16 cellular contexts compared by ENCODE assay signal in the genomic region with DNA sequence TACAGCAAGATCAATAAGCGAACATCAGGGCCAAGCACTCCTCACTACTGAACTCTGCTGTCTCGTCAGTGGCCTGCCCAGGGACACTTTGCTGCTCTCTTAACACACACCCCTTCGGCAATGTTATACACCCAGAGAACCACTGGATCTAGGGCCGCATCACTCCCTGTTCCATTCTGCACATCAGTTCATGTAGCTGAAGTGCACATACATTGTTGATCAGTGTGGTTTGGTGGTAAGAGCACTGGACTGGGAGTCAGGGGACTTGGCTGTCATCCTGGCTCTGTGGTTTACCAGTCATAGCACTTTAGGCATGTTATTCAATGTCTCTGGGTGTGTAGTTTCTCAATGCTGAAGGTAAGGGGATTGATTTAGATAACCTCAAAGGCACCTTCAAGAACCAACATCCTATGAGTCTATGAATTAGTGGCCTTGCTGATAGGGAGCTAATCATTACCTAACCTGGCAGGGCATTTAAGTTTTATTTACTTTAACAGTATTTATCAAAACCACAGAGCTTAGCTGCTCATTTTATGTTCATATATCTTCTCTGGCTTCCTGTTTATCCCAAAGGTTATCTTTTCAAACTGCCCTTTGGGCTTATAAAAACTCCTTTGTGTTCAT. TPM values are rescaled to one million over a fixed set of nuclear protein-coding genes. Genes with fewer than 3 reads are reported as not detected.
DNase-seq lines count a peak whose midpoint lies in the region; ATAC-seq, FAIRE-seq and TF ChIP-seq lines count a peak whose summit lies in the region.
"Had no signal": no experiment of that assay in that cellular context is flagged by ENCODE, and none has a peak within 500 bp of the region (broad histone marks: within the 10 kb centered on the region; RNA-seq: fewer than 3 reads in every experiment).

No MANE protein-coding gene starts in this region.

- RAD21 ChIA-PET in HCT116 (lab: Charles Lee; ENCODE audit: low non-redundant PET in 1 of 2, low total read pairs in 2 of 2, uncharacterized antibody in 2 of 2, unreplicated experiment in 2 of 2) = interaction anchor here in 1 of 2 experiments (0.8 kb wide), 1 partner anchor 62 kb away, joined by 3 read pairs; no protein-coding TSS in a partner anchor

- no peaks in the 10 kb centered on the region for H3K27me3 ChIP-seq in CD4-positive, CD25-positive, alpha-beta regulatory T cell (ENCODE audit: control insufficient read depth, insufficient read depth, low read length)
- H3K27me3 ChIP-seq in HCT116 (ENCODE audit: insufficient read depth, low read length) = no peaks in the 10 kb centered on the region
- no peaks in the 10 kb centered on the region for H3K27me3 ChIP-seq in H9 (ENCODE audit: insufficient read depth, low read length)
- H3K27me3 ChIP-seq: ovary had no signal

- no peak overlapping the region for H3K18ac ChIP-seq in H9 (ENCODE audit: insufficient read length, low read depth, low read length)

- H3K9me2 ChIP-seq in HCT116 (ENCODE audit: insufficient read depth) = no peaks in the 10 kb centered on the region

- no peak for TF ChIP-seq CTCF in HCT116 (IDR thresholded peaks at IDR 0.05 in 2 of 3, conservative IDR thresholded peaks at IDR 0.05 in 1 of 3; ENCODE audit: borderline replicate concordance in 1 of 3, insufficient read depth in 1 of 3, low read depth in 2 of 3, low read length in 2 of 3)
- no peak for TF ChIP-seq CTCF in H9 (conservative IDR thresholded peaks at IDR 0.05)

- H3K79me2 ChIP-seq in HCT116 (ENCODE audit: insufficient read depth, low read length) (peaks cover 27% of the 10 kb centered on the region), H9 (ENCODE audit: insufficient read depth, low read length) (no peaks in the 10 kb centered on the region)

- no peak overlapping the region for H4K5ac ChIP-seq in H9 (ENCODE audit: insufficient read length, low read depth, low read length)

- no peak overlapping the region for H3K56ac ChIP-seq in H9 (ENCODE audit: insufficient read length, low read depth, low read length)

- H2BK15ac ChIP-seq in H9 (ENCODE audit: low read depth, low read length) = no peak overlapping the region

- peaks cover 4% of the 10 kb centered on the region for H3K4me1 ChIP-seq in CD4-positive, CD25-positive, alpha-beta regulatory T cell (ENCODE audit: control insufficient read depth, insufficient read depth, low read length, poor library complexity, severe bottlenecking)
- H3K4me1 ChIP-seq in HCT116 (ENCODE audit: control insufficient read depth in 1 of 2, insufficient read depth in 2 of 2, low read length in 2 of 2) (peaks cover 37 to 52% of the 10 kb centered on the region in 2 experiments), H9 (ENCODE audit: insufficient read depth, low read length) (peaks cover 4% of the 10 kb centered on the region; the same call in 1 of the 2 replicates)

- TF ChIP-seq RAD21 in HCT116 (IDR thresholded peaks at IDR 0.05; ENCODE audit: low read depth) = no peak

- WGBS in H9 (ENCODE audit: extremely low coverage, insufficient read length, low lambda C conversion rate) = no CpG with 5 or more reads among the region's 4 CpGs

- H3K4me2 ChIP-seq in HCT116 (ENCODE audit: low read length) (no peak overlapping the region), H9 (ENCODE audit: insufficient read depth, insufficient read length, low read length) (no peak overlapping the region)

- no peak overlapping the region for H2BK12ac ChIP-seq in H9 (ENCODE audit: insufficient read length, low read depth, low read length)

- no peak overlapping the region for H2BK120ac ChIP-seq in H9 (ENCODE audit: low read depth, low read length, poor library complexity, severe bottlenecking)

- CTCF ChIA-PET in HCT116 (lab: Charles Lee) = interaction anchor here (1.3 kb wide), 1 partner anchor 11 kb away, joined by 3 read pairs; no protein-coding TSS in a partner anchor

- H3K9ac ChIP-seq in HCT116 (ENCODE audit: low read length) (no peak overlapping the region), H9 (ENCODE audit: extremely low read depth, insufficient read length, low read length) (no peak overlapping the region)

- ATAC-seq in CD4-positive, CD25-positive, alpha-beta regulatory T cell (ENCODE audit: low read depth in 2 of 2) = no peak
- ATAC-seq in HCT116 = peak; percentile 17; the same call in 1 of the 2 replicates
- ATAC-seq in HG03139 (IDR thresholded peaks at IDR 0.05; ENCODE audit: unreplicated experiment) = no peak

- no peak for TF ChIP-seq POLR2A in HCT116 (IDR thresholded peaks at IDR 0.05; ENCODE audit: borderline replicate concordance, extremely low read depth, insufficient read depth, insufficient read length)

- intact Hi-C loops in HCT116 (cut with micrococcal nuclease) = no loop called here

- H4K20me1 ChIP-seq in HCT116 (ENCODE audit: insufficient read depth) = no peaks in the 10 kb centered on the region
- H4K20me1 ChIP-seq in H9 (ENCODE audit: control insufficient read depth, insufficient read depth, insufficient read length) = no peaks in the 10 kb centered on the region

- POLR2A ChIA-PET in HCT116 (lab: Charles Lee) = interaction anchor here (1.2 kb wide), 1 partner anchor 24 kb away, joined by 4 read pairs; no protein-coding TSS in a partner anchor

- no peak overlapping the region for H4K8ac ChIP-seq in H9 (replicated peaks; ENCODE audit: insufficient read length, low read depth, low read length)

- H3K9me3 Mint-ChIP-seq in CD4-positive, CD25-positive, alpha-beta regulatory T cell = no peaks in the 10 kb centered on the region
- no peaks in the 10 kb centered on the region for H3K9me3 Mint-ChIP-seq in H9

- H3K4ac ChIP-seq in H9 (ENCODE audit: low read depth, low read length) = no peak overlapping the region

- H3K23me2 ChIP-seq in H9 (ENCODE audit: insufficient read length, low read depth, low read length, poor library complexity, severe bottlenecking) = no peaks in the 10 kb centered on the region

- no peak overlapping the region for H2BK5ac ChIP-seq in H9 (ENCODE audit: insufficient read length, low read length)

- H3K4me3 ChIP-seq in CD4-positive, CD25-positive, alpha-beta regulatory T cell (ENCODE audit: low read depth, low read length) = no peak overlapping the region
- H3K4me3 ChIP-seq in HCT116 (replicated peaks in 1 of 2; ENCODE audit: low read depth in 1 of 2, low read length in 2 of 2) = no peak overlapping the region
- H3K4me3 ChIP-seq: ovary had no signal

- H2BK20ac ChIP-seq in H9 (ENCODE audit: low read depth, low read length, poor library complexity, severe bottlenecking) = no peak overlapping the region

- H3K79me1 ChIP-seq in H9 (ENCODE audit: insufficient read depth, low read depth, low read length, poor library complexity, severe bottlenecking) = no peaks in the 10 kb centered on the region

- peak overlapping the region; percentile 4 to 86 (median 11) for H3K27ac Mint-ChIP-seq in CD4-positive, CD25-positive, alpha-beta regulatory T cell
- H3K27ac Mint-ChIP-seq in H9 = no peak overlapping the region

- peak; percentile 79 for FAIRE-seq in islet of Langerhans (lab: Jason Lieb, UNC)

- no peaks in the 10 kb centered on the region for H3K36me3 ChIP-seq in CD4-positive, CD25-positive, alpha-beta regulatory T cell (ENCODE audit: control insufficient read depth, insufficient read depth, low read length)
- no peaks in the 10 kb centered on the region for H3K36me3 ChIP-seq in HCT116 (ENCODE audit: control insufficient read depth in 1 of 2, insufficient read depth in 2 of 2, low read length in 2 of 2)
- H3K36me3 ChIP-seq: ovary had no signal

- H3K27me3 Mint-ChIP-seq in CD4-positive, CD25-positive, alpha-beta regulatory T cell = no peaks in the 10 kb centered on the region
- H3K27me3 Mint-ChIP-seq in H9 (ENCODE audit: low read depth) = no peaks in the 10 kb centered on the region

- H2AFZ ChIP-seq in HCT116 (ENCODE audit: low read depth, low read length, poor library complexity, severe bottlenecking) (no peak overlapping the region), H9 (ENCODE audit: low read length) (no peak overlapping the region)

- no peak overlapping the region for H3K23ac ChIP-seq in H9 (ENCODE audit: insufficient read length, low read depth, low read length)

- H3T11ph ChIP-seq in H9 (ENCODE audit: low read length) = no peak overlapping the region

- H3K4me3 Mint-ChIP-seq in CD4-positive, CD25-positive, alpha-beta regulatory T cell = no peak overlapping the region
- no peak overlapping the region for H3K4me3 Mint-ChIP-seq in H9

- no peak overlapping the region for H3K27ac ChIP-seq in CD4-positive, CD25-positive, alpha-beta regulatory T cell (ENCODE audit: insufficient read depth, low read length, poor library complexity, severe bottlenecking)
- H3K27ac ChIP-seq in HCT116 (ENCODE audit: low read depth, low read length) = no peak overlapping the region
- no peak overlapping the region for H3K27ac ChIP-seq in H9 (ENCODE audit: insufficient read length, low read depth, low read length)
- H3K27ac ChIP-seq: C4-2B, ovary had no signal

- H3K9me3 ChIP-seq in CD4-positive, CD25-positive, alpha-beta regulatory T cell (ENCODE audit: control insufficient read depth in 2 of 2, low read length in 2 of 2) = no peaks in the 10 kb centered on the region
- no peaks in the 10 kb centered on the region for H3K9me3 ChIP-seq in HCT116 (ENCODE audit: control insufficient read depth in 1 of 2, insufficient read depth in 1 of 2, low read depth in 1 of 2, low read length in 2 of 2)
- H3K9me3 ChIP-seq in H9 (ENCODE audit: control insufficient read depth, low read depth, low read length) = no peaks in the 10 kb centered on the region
- H3K9me3 ChIP-seq: ovary had no signal

- no peaks in the 10 kb centered on the region for H3K36me3 Mint-ChIP-seq in CD4-positive, CD25-positive, alpha-beta regulatory T cell
- no peaks in the 10 kb centered on the region for H3K36me3 Mint-ChIP-seq in H9 (ENCODE audit: insufficient read depth in 1 of 3, low read depth in 3 of 3)

- no TSS peak for BruUV-seq in HCT116 (replicated peaks; lab: Mats Ljungman, UMichigan)

- H4K91ac ChIP-seq in H9 (ENCODE audit: insufficient read length, low read depth, low read length) = no peak overlapping the region

- no peak overlapping the region for H2AK5ac ChIP-seq in H9 (ENCODE audit: insufficient read length, low read length)

- peak in 1 of 3 donors; percentile 56 for DNase-seq in CD4-positive, CD25-positive, alpha-beta regulatory T cell
- DNase-seq in HCT116 (ENCODE audit: low read depth, low spot score) (no peak), H9 (no peak), cortex of kidney (lab: John Stamatoyannopoulos, UW) (no peak), cerebellar cortex (ENCODE audit: low spot score) (no peak)
- DNase-seq in activated CD4-positive, CD25-positive, alpha-beta regulatory T cell treated with anti-CD3 and anti-CD28 coated beads, Interleukin-2, amount 50 U/mL, for 72 hours = peak; percentile 23
- DNase-seq: activated CD4-positive, alpha-beta T cell treated with anti-CD3 and anti-CD28 coated beads for 1 hour; amniotic stem cell; hippocampal formation; NCI-H1417 treated with DMSO at 0.1 percent for 48 hours; NCI-H82; ovary; stimulated activated CD4-positive, alpha-beta T cell treated with anti-CD3 and anti-CD28 coated beads, Interleukin-4, amount 100 ng/mL, for 24 hours had no signal

- H3K4me1 Mint-ChIP-seq in CD4-positive, CD25-positive, alpha-beta regulatory T cell = peaks cover 7 to 12% (median 10%) of the 10 kb centered on the region in 4 donors
- H3K4me1 Mint-ChIP-seq in H9 = peaks cover 18 to 23% of the 10 kb centered on the region in 2 experiments

- no peak overlapping the region for H3K14ac ChIP-seq in H9 (ENCODE audit: insufficient read depth, low read length)

RNA-seq across cellular contexts. Expression of gene DUSP5, which starts 24.8 kb away (rescaled TPM):
- total RNA-seq in CD4-positive, CD25-positive, alpha-beta regulatory T cell = 142 TPM
- 1 to 10 TPM; 1.3 to 5.1 (median 2.3) TPM for polyA plus RNA-seq in CD4-positive, CD25-positive, alpha-beta regulatory T cell
- total RNA-seq in HCT116 (2021; ENCODE audit: unreplicated experiment) (137 TPM), H9 (2021) (29.3 and 29.4 TPM in 2 replicates)
- polyA plus RNA-seq in HCT116 (2012) = 199 and 315 TPM in 2 replicates

RNA-seq across cellular contexts. Expression of gene SMC3, which starts 45.0 kb away (rescaled TPM):
- total RNA-seq in CD4-positive, CD25-positive, alpha-beta regulatory T cell = 47.7 TPM
- polyA plus RNA-seq in CD4-positive, CD25-positive, alpha-beta regulatory T cell = 10 to 100 TPM; 61.1 to 68.9 (median 67.0) TPM
- total RNA-seq in HCT116 (2021; ENCODE audit: unreplicated experiment) = 64.3 TPM
- 18.2 and 27.6 TPM in 2 replicates for polyA plus RNA-seq in HCT116 (2012)
- 80.6 and 82.4 TPM in 2 replicates for total RNA-seq in H9 (2021)

Comparison
In these comparisons a context has a peak if more than half of its experiments do, and no peak if none do; other contexts are left out.
1. H3K27ac Mint-ChIP-seq: peak in CD4-positive, CD25-positive, alpha-beta regulatory T cell (3 of 3); none in H9 (0 of 3).